ENCODE assay signal across 23 cellular contexts in genomic region chr10:16559236-16559773, GRCh38. TPM values are rescaled to one million over a fixed set of nuclear protein-coding genes. Genes with fewer than 3 reads are reported as not detected.
"Had no signal": no experiment of that assay in that cellular context is flagged by ENCODE, and none has a peak within 500 bp of the region (broad histone marks: within the 10 kb centered on the region; RNA-seq: fewer than 3 reads in every experiment).

No MANE protein-coding gene starts in this region.

- H3K27me3 ChIP-seq: SJSA1 had no signal

- H3K4me1 ChIP-seq: SJSA1 had no signal

- H3K9ac ChIP-seq: SK-N-SH had no signal

- H3K27ac ChIP-seq: SJSA1 had no signal

- FAIRE-seq: RCC 7860 had no signal

- H3K36me3 ChIP-seq: SJSA1 had no signal

- DNase-seq: KBM-7, NCI-H1092, NCI-H1105 treated with DMSO at 0.1 percent for 48 hours, NCI-H1417 treated with DMSO at 0.1 percent for 48 hours, NCI-H146, NCI-H1694 treated with DMSO at 0.1 percent for 48 hours, NCI-H1930, NCI-H2081, NCI-H2227 treated with DMSO at 0.1 percent for 48 hours, NCI-H524, NCI-H69, NCI-H774, Right ventricle myocardium superior, RPMI8226, SIG-M5, SK-N-SH, T-helper 1 cell had no signal

- H3K4me2 ChIP-seq: SK-N-SH had no signal

- H3K4me3 ChIP-seq: SJSA1 had no signal

- H3K9me3 ChIP-seq: SJSA1, SK-N-SH had no signal

RNA-seq across cellular contexts. Expression of gene C1QL3, which starts 37.6 kb away (rescaled TPM):
- total RNA-seq: HT-29, LHCN-M2, MCF 10A, NCI-H460, Right ventricle myocardium superior had no signal
- polyA plus RNA-seq: SK-N-SH had no signal
